In genomic region chr10:103491729-103492364, GRCh38 we compare ENCODE assay signal across 10 cellular contexts. TPM values are rescaled to one million over a fixed set of nuclear protein-coding genes. Genes with fewer than 3 reads are reported as not detected.
A peak's percentile ranks its signal among the peaks of the same experiment; 100 is the strongest.
DNase-seq lines count a peak whose midpoint lies in the region; ATAC-seq and TF ChIP-seq lines count a peak whose summit lies in the region.
"Had no signal": no experiment of that assay in that cellular context is flagged by ENCODE, and none has a peak within 500 bp of the region (broad histone marks: within the 10 kb centered on the region; RNA-seq: fewer than 3 reads in every experiment).

No MANE protein-coding gene starts in this region.

- no peak overlapping the region for H3K4me3 ChIP-seq in KMS-11 (IDR thresholded peaks at IDR 0.05; ENCODE audit: insufficient read depth, low read depth, low read length)

- H3K36me3 ChIP-seq in KMS-11 (ENCODE audit: insufficient read depth) = no peaks in the 10 kb centered on the region

- no peak overlapping the region for H3K27ac ChIP-seq in KMS-11

- no peak overlapping the region for H3K9ac ChIP-seq in KMS-11

- peaks cover 39% of the 10 kb centered on the region for H3K4me1 ChIP-seq in KMS-11 (ENCODE audit: low read depth, poor library complexity, severe bottlenecking)

- no peak for ATAC-seq in central memory CD8-positive, alpha-beta T cell (replicated peaks; ENCODE audit: extremely low read depth, poor library complexity, severe bottlenecking)
- ATAC-seq in natural killer cell = no peak
- ATAC-seq in GM19452 (IDR thresholded peaks at IDR 0.05; ENCODE audit: unreplicated experiment) = no peak

- no peaks in the 10 kb centered on the region for H4K20me1 ChIP-seq in KMS-11 (ENCODE audit: insufficient read depth)

- peaks cover 10% of the 10 kb centered on the region; the same call in 1 of the 2 replicates for H3K27me3 ChIP-seq in KMS-11 (ENCODE audit: insufficient read depth, low read depth)

- no peaks in the 10 kb centered on the region for H3K79me2 ChIP-seq in KMS-11 (ENCODE audit: insufficient read depth, low read depth)

- TF ChIP-seq CTCF in KMS-11 (conservative IDR thresholded peaks at IDR 0.05; ENCODE audit: low read depth, low read length) = no peak
- no peak for TF ChIP-seq CTCF in natural killer cell (IDR thresholded peaks at IDR 0.05)

- DNase-seq in AG20443 (ENCODE audit: low spot score) (peak; percentile 91), natural killer cell (no peak), SKM-1 treated with dmso at 0.1 percent for 144 hours (lab: John Stamatoyannopoulos, UW; ENCODE audit: unreplicated experiment) (no peak), G401 (ENCODE audit: low spot score) (no peak), NCI-H774 (lab: John Stamatoyannopoulos, UW) (no peak)
- no peak for DNase-seq in central memory CD8-positive, alpha-beta T cell (ENCODE audit: low spot score in 2 of 2)
- DNase-seq: activated T-cell treated with anti-CD3 and anti-CD28 coated beads, Interleukin-2, amount 50 U/mL, for 24 hours had no signal

- intact Hi-C loops in natural killer cell (cut with micrococcal nuclease) = no loop called here

- peaks cover 3% of the 10 kb centered on the region for H3K36me3 Mint-ChIP-seq in central memory CD8-positive, alpha-beta T cell (ENCODE audit: insufficient read depth)
- H3K36me3 Mint-ChIP-seq in natural killer cell = no peaks in the 10 kb centered on the region
- H3K36me3 Mint-ChIP-seq: IgD-negative memory B cell had no signal

- H3K9me3 Mint-ChIP-seq in central memory CD8-positive, alpha-beta T cell = no peaks in the 10 kb centered on the region
- H3K9me3 Mint-ChIP-seq in natural killer cell = no peaks in the 10 kb centered on the region
- H3K9me3 Mint-ChIP-seq: activated T-cell treated with anti-CD3 and anti-CD28 coated beads, Interleukin-2, amount 50 U/mL, for 24 hours; IgD-negative memory B cell had no signal

- peaks cover 20% of the 10 kb centered on the region for H3K4me1 Mint-ChIP-seq in central memory CD8-positive, alpha-beta T cell
- peaks cover 5 to 6% of the 10 kb centered on the region in 2 donors for H3K4me1 Mint-ChIP-seq in natural killer cell

- no peak overlapping the region for H3K27ac Mint-ChIP-seq in central memory CD8-positive, alpha-beta T cell (ENCODE audit: low read depth)
- H3K27ac Mint-ChIP-seq in natural killer cell = no peak overlapping the region
- H3K27ac Mint-ChIP-seq: activated T-cell treated with anti-CD3 and anti-CD28 coated beads, Interleukin-2, amount 50 U/mL, for 24 hours had no signal

- in situ Hi-C loops in G401 (cut with HindIII; ENCODE audit: low sequenced_read_pairs) = loop anchor here (5.0 kb wide), 1 partner anchor 40 kb away; the partner anchor contains the start of gene CALHM2

- no peak overlapping the region for H2AFZ ChIP-seq in KMS-11 (ENCODE audit: low read depth)

- peak overlapping the region; percentile 56; the same call in 1 of the 2 replicates for H3K4me2 ChIP-seq in KMS-11

- H3K27me3 Mint-ChIP-seq in central memory CD8-positive, alpha-beta T cell = peaks cover 44% of the 10 kb centered on the region
- H3K27me3 Mint-ChIP-seq in natural killer cell (ENCODE audit: low read depth in 2 of 2) = peaks cover 26 to 36% of the 10 kb centered on the region in 2 donors

- H3K4me3 Mint-ChIP-seq in central memory CD8-positive, alpha-beta T cell = peak overlapping the region; percentile 77
- H3K4me3 Mint-ChIP-seq in natural killer cell = peak overlapping the region; percentile 38
- H3K4me3 Mint-ChIP-seq: activated T-cell treated with anti-CD3 and anti-CD28 coated beads, Interleukin-2, amount 50 U/mL, for 24 hours had no signal

RNA-seq across cellular contexts. Expression of gene NEURL1, which starts 1.7 kb away (rescaled TPM):
- 1 to 10 TPM in 2 of 3 donors, under 1 TPM in 1; 0.95 to 8.5 (median 1.5) TPM for total RNA-seq in natural killer cell
- total RNA-seq in G401 (2014; rRNA removed; shearing (Covaris generic)) = 0.68 and 0.95 TPM in 2 replicates

RNA-seq across cellular contexts. Expression of gene CALHM3, which starts 12.8 kb away (rescaled TPM):
- total RNA-seq in natural killer cell = not detected
- total RNA-seq in G401 (2014; rRNA removed; shearing (Covaris generic)) = not detected in 2 replicates

RNA-seq across cellular contexts. Expression of gene CALHM1, which starts 33.1 kb away (rescaled TPM):
- total RNA-seq in natural killer cell = under 1 TPM in 2 of 3 donors, not detected in 1; 0.23 to 0.57 TPM
- not detected in 2 replicates for total RNA-seq in G401 (2014; rRNA removed; shearing (Covaris generic))

RNA-seq across cellular contexts. Expression of gene CALHM2, which starts 39.7 kb away (rescaled TPM):
- total RNA-seq in natural killer cell = 10 to 100 TPM; 26.6 to 55.2 (median 37.2) TPM
- total RNA-seq in G401 (2014; rRNA removed; shearing (Covaris generic)) = 0.68 and 2.0 TPM in 2 replicates
